In the genomic region with DNA sequence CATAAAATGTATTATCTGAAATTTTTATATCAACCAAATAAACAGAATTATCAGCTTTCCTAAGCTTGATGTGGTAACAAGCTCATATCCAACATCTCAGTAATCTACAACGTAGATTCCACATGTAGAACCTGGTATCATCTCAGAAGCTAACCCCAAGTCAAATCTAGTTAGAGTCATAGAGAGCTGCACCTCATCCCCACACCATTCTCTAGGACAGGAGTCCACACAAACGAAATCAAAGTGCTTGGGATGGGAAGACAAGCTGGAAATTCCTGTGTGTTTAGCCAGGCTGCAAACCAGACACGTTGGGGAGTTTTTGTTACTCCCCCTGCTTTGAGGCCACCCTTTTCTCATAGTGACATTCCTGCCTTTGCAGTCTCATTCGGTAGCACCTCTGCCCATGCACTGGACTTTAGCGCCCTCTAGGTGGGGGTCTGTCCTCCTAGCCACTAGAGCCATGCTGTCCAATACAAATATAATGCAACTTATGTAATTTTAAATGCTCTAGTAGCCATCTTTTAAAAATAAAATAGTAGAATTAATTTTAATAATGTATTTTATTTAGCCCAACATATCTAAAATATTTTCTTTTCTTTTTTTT, we compare ENCODE assay signal across 8 cellular contexts. TPM values are rescaled to one million over a fixed set of nuclear protein-coding genes. Genes with fewer than 3 reads are reported as not detected.
DNase-seq lines count a peak whose midpoint lies in the region; ATAC-seq and TF ChIP-seq lines count a peak whose summit lies in the region.

No MANE protein-coding gene starts in this region.

- H3K27ac ChIP-seq in right atrium auricular region, result no peak overlapping the region

- ATAC-seq in Right ventricle myocardium superior (ENCODE audit: poor library complexity) (peak; percentile 71), HG02759 (IDR thresholded peaks at IDR 0.05; ENCODE audit: unreplicated experiment) (peak; percentile 77), HG03521 (IDR thresholded peaks at IDR 0.05; ENCODE audit: unreplicated experiment) (no peak)
- no peak for ATAC-seq in activated CD8-positive, alpha-beta T cell treated with anti-CD3 and anti-CD28 coated beads, Interleukin-2, amount 10 ng/mL, durations not matched to agents 7 days and 5 days

- H3K36me3 Mint-ChIP-seq in activated CD8-positive, alpha-beta T cell treated with anti-CD3 and anti-CD28 coated beads, Interleukin-2, amount 10 ng/mL, durations not matched to agents 7 days and 5 days (ENCODE audit: low read depth), result no peaks in the 10 kb centered on the region

- H3K36me3 ChIP-seq in right atrium auricular region, result no peaks in the 10 kb centered on the region

- H3K4me3 ChIP-seq in right atrium auricular region, result no peak overlapping the region

- H3K4me1 ChIP-seq in right atrium auricular region, result no peaks in the 10 kb centered on the region

- H3K4me1 Mint-ChIP-seq in activated CD8-positive, alpha-beta T cell treated with anti-CD3 and anti-CD28 coated beads, Interleukin-2, amount 10 ng/mL, durations not matched to agents 7 days and 5 days (ENCODE audit: low read depth), result no peaks in the 10 kb centered on the region

- DNase-seq in Right ventricle myocardium superior (no peak), right atrium auricular region (ENCODE audit: low spot score) (no peak), NCI-H226 (peak; percentile 1), hypothalamus (lab: John Stamatoyannopoulos, UW) (peak in 32 of 51 donors; percentile 4 to 75 (median 25)), superior temporal gyrus (ENCODE audit: extremely low spot score) (peak; percentile 72)
- peak; percentile 44 for DNase-seq in activated CD8-positive, alpha-beta T cell treated with anti-CD3 and anti-CD28 coated beads, Interleukin-2, amount 10 ng/mL, durations not matched to agents 7 days and 5 days

- CTCF ChIA-PET in activated CD8-positive, alpha-beta T cell treated with anti-CD3 and anti-CD28 coated beads, Interleukin-2, amount 10 ng/mL, durations not matched to agents 7 days and 5 days (lab: Charles Lee), result interaction anchor here (0.7 to 1.7 kb wide), 6 partner anchors 8 to 1172 kb away, joined by 3 to 5 read pairs (median 3); no protein-coding TSS in a partner anchor

- no peak overlapping the region for H3K4me3 Mint-ChIP-seq in activated CD8-positive, alpha-beta T cell treated with anti-CD3 and anti-CD28 coated beads, Interleukin-2, amount 10 ng/mL, durations not matched to agents 7 days and 5 days

- H3K9me3 ChIP-seq in right atrium auricular region, result no peaks in the 10 kb centered on the region

- no peaks in the 10 kb centered on the region for H3K9me3 Mint-ChIP-seq in activated CD8-positive, alpha-beta T cell treated with anti-CD3 and anti-CD28 coated beads, Interleukin-2, amount 10 ng/mL, durations not matched to agents 7 days and 5 days (ENCODE audit: insufficient read depth)

- H3K27me3 ChIP-seq in right atrium auricular region, result no peaks in the 10 kb centered on the region

- intact Hi-C loops in Right ventricle myocardium superior (cut with DNase I), result loop anchor here (10.0 kb wide), 1 partner anchor 1171 kb away; no protein-coding TSS in a partner anchor

- H3K27ac Mint-ChIP-seq in activated CD8-positive, alpha-beta T cell treated with anti-CD3 and anti-CD28 coated beads, Interleukin-2, amount 10 ng/mL, durations not matched to agents 7 days and 5 days, result no peak overlapping the region

- TF ChIP-seq CTCF in right atrium auricular region (IDR thresholded peaks at IDR 0.05), result peak in 1 of 2 donors; percentile 60

- POLR2A ChIA-PET in activated CD8-positive, alpha-beta T cell treated with anti-CD3 and anti-CD28 coated beads, Interleukin-2, amount 10 ng/mL, durations not matched to agents 7 days and 5 days (lab: Charles Lee), result no interaction called here

- H3K27me3 Mint-ChIP-seq in activated CD8-positive, alpha-beta T cell treated with anti-CD3 and anti-CD28 coated beads, Interleukin-2, amount 10 ng/mL, durations not matched to agents 7 days and 5 days (ENCODE audit: low read depth), result peaks cover 2% of the 10 kb centered on the region

RNA-seq across cellular contexts. Expression of a gene that starts 28.1 kb away (rescaled TPM):
- total RNA-seq in Right ventricle myocardium superior (1.3 TPM), right atrium auricular region (1 to 10 TPM; 1.0 to 1.2 TPM)
- not detected for total RNA-seq in activated CD8-positive, alpha-beta T cell treated with anti-CD3 and anti-CD28 coated beads, Interleukin-2, amount 10 ng/mL, durations not matched to agents 7 days and 5 days

Comparison
In these comparisons a context has a peak if more than half of its experiments do, and no peak if none do; other contexts are left out.
1. ATAC-seq: peak in Right ventricle myocardium superior (single experiment) and HG02759 (single experiment); none in activated CD8-positive, alpha-beta T cell treated with anti-CD3 and anti-CD28 coated beads, Interleukin-2, amount 10 ng/mL, durations not matched to agents 7 days and 5 days (single experiment) and HG03521 (single experiment).
2. DNase-seq: peak in NCI-H226 (single experiment), activated CD8-positive, alpha-beta T cell treated with anti-CD3 and anti-CD28 coated beads, Interleukin-2, amount 10 ng/mL, durations not matched to agents 7 days and 5 days (single experiment), hypothalamus (32 of 51) and superior temporal gyrus (single experiment); none in Right ventricle myocardium superior (single experiment) and right atrium auricular region (single experiment).